Comparison of ENCODE assay signal across 8 cellular contexts in the genomic region with DNA sequence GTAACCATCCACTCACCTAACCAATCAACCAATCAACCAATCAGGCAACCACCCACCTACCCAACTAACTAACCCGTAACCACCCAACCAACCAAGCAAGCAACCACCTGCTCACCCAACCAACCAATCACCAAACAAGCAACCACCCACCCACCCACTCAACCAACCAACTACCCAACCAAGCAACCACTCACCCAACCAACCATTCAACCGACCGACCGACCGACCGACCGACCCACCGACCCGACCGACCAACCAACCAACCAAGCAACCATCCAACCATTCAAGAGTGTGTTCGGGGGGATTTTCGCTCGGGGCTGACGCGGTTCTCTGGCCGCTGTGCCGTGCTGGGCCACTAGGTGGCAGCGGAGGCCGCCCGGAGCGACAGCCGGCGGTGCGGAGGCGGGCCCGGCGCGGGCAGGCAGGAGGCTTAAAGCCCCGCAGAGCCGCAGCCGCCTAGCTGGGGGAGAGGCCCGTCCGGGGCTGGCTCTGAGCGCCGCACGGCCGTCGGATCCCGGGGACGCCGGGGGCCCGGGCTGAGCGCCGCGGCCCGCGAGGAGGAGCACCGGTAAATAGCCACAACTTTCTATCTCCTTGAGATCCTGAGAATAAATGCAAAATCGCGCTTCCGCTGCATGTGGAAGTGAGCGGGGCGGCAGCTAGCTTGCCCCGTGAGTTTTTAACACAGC. TPM values are rescaled to one million over a fixed set of nuclear protein-coding genes. Genes with fewer than 3 reads are reported as not detected.
A peak's percentile ranks its signal among the peaks of the same experiment; 100 is the strongest.
DNase-seq lines count a peak whose midpoint lies in the region; ATAC-seq and TF ChIP-seq lines count a peak whose summit lies in the region.

A gene (plus strand): TSS at position 443 of the 689 bp plus-strand sequence. CDS start 1,617 bp downstream, outside the sequence.

- H3K27ac Mint-ChIP-seq in natural killer cell treated with Interleukin-12 subunit alpha and Interleukin-12 subunit beta and Interleukin-15 and Interleukin-18, amount 100 ng/mL, for 72 hours: no peak within 1 kb of the TSS
- no peak within 1 kb of the TSS for H3K27ac Mint-ChIP-seq in stimulated activated naive B cell treated with anti-CD40 and anti-IgM and Interleukin-4, amounts not matched to agents 10 μg/mL and 1 μg/mL and 100 μg/mL, for 72 hours

- H3K27me3 ChIP-seq in esophagus squamous epithelium: peaks cover 0 to 61% (median 0%) of the 10 kb centered on the region in 4 donors

- ATAC-seq in GM18868 (IDR thresholded peaks at IDR 0.05; ENCODE audit: unreplicated experiment) (peak; percentile 88), HG03108 (IDR thresholded peaks at IDR 0.05; ENCODE audit: unreplicated experiment) (peak; percentile 90)
- peak; percentile 87 to 88 for ATAC-seq in natural killer cell treated with Interleukin-12 subunit alpha and Interleukin-12 subunit beta and Interleukin-15 and Interleukin-18, amount 100 ng/mL, for 72 hours
- peak; percentile 92 to 93 for ATAC-seq in stimulated activated naive B cell treated with anti-CD40 and anti-IgM and Interleukin-4, amounts not matched to agents 10 μg/mL and 1 μg/mL and 100 μg/mL, for 72 hours (replicated peaks)

- H3K4me3 Mint-ChIP-seq in natural killer cell treated with Interleukin-12 subunit alpha and Interleukin-12 subunit beta and Interleukin-15 and Interleukin-18, amount 100 ng/mL, for 72 hours: peak within 1 kb of the TSS; percentile 30
- peak within 1 kb of the TSS; percentile 58 to 61 for H3K4me3 Mint-ChIP-seq in stimulated activated naive B cell treated with anti-CD40 and anti-IgM and Interleukin-4, amounts not matched to agents 10 μg/mL and 1 μg/mL and 100 μg/mL, for 72 hours

- H3K4me1 ChIP-seq in esophagus squamous epithelium: peaks cover 0 to 10% (median 0%) of the 10 kb centered on the region in 3 donors

- DNase-seq in AG09319 (ENCODE audit: extremely low read depth, low read depth) (no peak), NOMO-1 treated with dmso at 0.1 percent for 144 hours (lab: John Stamatoyannopoulos, UW; ENCODE audit: unreplicated experiment) (peak; percentile 9), activated T-cell treated with anti-CD3 and anti-CD28 coated beads for 4 hours (peak; percentile 70), esophagus squamous epithelium (lab: John Stamatoyannopoulos, UW) (no peak)
- peak; percentile 79 for DNase-seq in natural killer cell treated with Interleukin-12 subunit alpha and Interleukin-12 subunit beta and Interleukin-15 and Interleukin-18, amount 100 ng/mL, for 72 hours (ENCODE audit: low spot score)
- peak; percentile 68 for DNase-seq in stimulated activated naive B cell treated with anti-CD40 and anti-IgM and Interleukin-4, amounts not matched to agents 10 μg/mL and 1 μg/mL and 100 μg/mL, for 72 hours

- WGBS in esophagus squamous epithelium, 2 donors: 8 to 17% methylated on average over 17 to 30 of the region's 54 CpGs

- peaks cover 0 to 4% of the 10 kb centered on the region in 2 donors for H3K4me1 Mint-ChIP-seq in natural killer cell treated with Interleukin-12 subunit alpha and Interleukin-12 subunit beta and Interleukin-15 and Interleukin-18, amount 100 ng/mL, for 72 hours (ENCODE audit: low read depth in 2 of 2)
- H3K4me1 Mint-ChIP-seq in stimulated activated naive B cell treated with anti-CD40 and anti-IgM and Interleukin-4, amounts not matched to agents 10 μg/mL and 1 μg/mL and 100 μg/mL, for 72 hours: peaks cover 4 to 8% of the 10 kb centered on the region in 2 donors

- TF ChIP-seq POLR2A in esophagus squamous epithelium (IDR thresholded peaks at IDR 0.05): no peak

- peak within 1 kb of the TSS; percentile 11 to 60 (median 34) for H3K4me3 ChIP-seq in esophagus squamous epithelium

- TF ChIP-seq CTCF in AG09319 (IDR thresholded peaks at IDR 0.05; ENCODE audit: low read depth, low read length) (peak; percentile 66), esophagus squamous epithelium (IDR thresholded peaks at IDR 0.05) (peak; percentile 80 to 94 (median 89))

- intact Hi-C loops in esophagus squamous epithelium (cut with DNase I): no loop called here

- H3K27me3 Mint-ChIP-seq in natural killer cell treated with Interleukin-12 subunit alpha and Interleukin-12 subunit beta and Interleukin-15 and Interleukin-18, amount 100 ng/mL, for 72 hours: peaks cover 22 to 31% of the 10 kb centered on the region in 2 donors
- peaks cover 28 to 60% of the 10 kb centered on the region in 2 donors for H3K27me3 Mint-ChIP-seq in stimulated activated naive B cell treated with anti-CD40 and anti-IgM and Interleukin-4, amounts not matched to agents 10 μg/mL and 1 μg/mL and 100 μg/mL, for 72 hours

- H3K9me3 ChIP-seq in esophagus squamous epithelium: no peaks in the 10 kb centered on the region

- H3K27ac ChIP-seq in esophagus squamous epithelium: no peak within 1 kb of the TSS

- H3K9me3 Mint-ChIP-seq in natural killer cell treated with Interleukin-12 subunit alpha and Interleukin-12 subunit beta and Interleukin-15 and Interleukin-18, amount 100 ng/mL, for 72 hours: no peaks in the 10 kb centered on the region
- peaks cover 4 to 7% of the 10 kb centered on the region in 2 donors for H3K9me3 Mint-ChIP-seq in stimulated activated naive B cell treated with anti-CD40 and anti-IgM and Interleukin-4, amounts not matched to agents 10 μg/mL and 1 μg/mL and 100 μg/mL, for 72 hours

- no peaks in the 10 kb centered on the region for H3K36me3 ChIP-seq in esophagus squamous epithelium

- H3K36me3 Mint-ChIP-seq in natural killer cell treated with Interleukin-12 subunit alpha and Interleukin-12 subunit beta and Interleukin-15 and Interleukin-18, amount 100 ng/mL, for 72 hours: no peaks in the 10 kb centered on the region
- H3K36me3 Mint-ChIP-seq in stimulated activated naive B cell treated with anti-CD40 and anti-IgM and Interleukin-4, amounts not matched to agents 10 μg/mL and 1 μg/mL and 100 μg/mL, for 72 hours: no peaks in the 10 kb centered on the region

RNA-seq across cellular contexts. Expression of the gene that starts here (rescaled TPM):
- total RNA-seq in esophagus squamous epithelium: under 1 TPM in 2 of 4 donors, not detected in 2; 0.38 to 0.57 TPM
- total RNA-seq in natural killer cell treated with Interleukin-12 subunit alpha and Interleukin-12 subunit beta and Interleukin-15 and Interleukin-18, amount 100 ng/mL, for 72 hours: not detected

Comparison
In these comparisons a context has a peak if more than half of its experiments do, and no peak if none do; other contexts are left out.
1. Peak in DNase-seq and ATAC-seq in natural killer cell treated with Interleukin-12 subunit alpha and Interleukin-12 subunit beta and Interleukin-15 and Interleukin-18, amount 100 ng/mL, for 72 hours; RNA of the gene not detected or under 1 TPM.
2. DNase-seq: peak in NOMO-1 treated with dmso at 0.1 percent for 144 hours (single experiment), activated T-cell treated with anti-CD3 and anti-CD28 coated beads for 4 hours (single experiment) and stimulated activated naive B cell treated with anti-CD40 and anti-IgM and Interleukin-4, amounts not matched to agents 10 μg/mL and 1 μg/mL and 100 μg/mL, for 72 hours (single experiment); none in AG09319 (single experiment) and esophagus squamous epithelium (single experiment).
3. Peak in every context shown above with its lines, with median percentiles within 50 percentile points of each other: ATAC-seq.